In genomic region chr5:124895236-124895635, GRCh38 we compare ENCODE assay signal across 19 cellular contexts.
DNase-seq lines count a peak whose midpoint lies in the region; ATAC-seq and TF ChIP-seq lines count a peak whose summit lies in the region.
"Had no signal": no experiment of that assay in that cellular context is flagged by ENCODE, and none has a peak within 500 bp of the region (broad histone marks: within the 10 kb centered on the region; RNA-seq: fewer than 3 reads in every experiment).

No MANE protein-coding gene starts in this region.

- TF ChIP-seq CTCF in GM23338 (conservative IDR thresholded peaks at IDR 0.05; ENCODE audit: low read depth in 2 of 2): no peak
- TF ChIP-seq CTCF in OCI-LY7 (conservative IDR thresholded peaks at IDR 0.05; ENCODE audit: low read length): no peak
- no peak for TF ChIP-seq CTCF in endodermal cell (conservative IDR thresholded peaks at IDR 0.05)
- TF ChIP-seq CTCF in progenitor cell of endocrine pancreas (IDR thresholded peaks at IDR 0.05; ENCODE audit: unreplicated experiment): no peak

- H3F3A ChIP-seq in GM23338 (replicated peaks; ENCODE audit: low read depth): peaks cover 8% of the 10 kb centered on the region; the same call in 1 of the 2 replicates
- H3F3A ChIP-seq in GM23248 (ENCODE audit: insufficient read depth): no peaks in the 10 kb centered on the region

- H3K27me3 Mint-ChIP-seq in GM23338 (ENCODE audit: insufficient read depth, low read depth, poor library complexity) (peaks cover 4% of the 10 kb centered on the region), endodermal cell (ENCODE audit: insufficient read depth) (no peaks in the 10 kb centered on the region), progenitor cell of endocrine pancreas (no peaks in the 10 kb centered on the region)
- H3K27me3 Mint-ChIP-seq in activated CD4-positive, alpha-beta memory T cell treated with anti-CD3 and anti-CD28 coated beads for 36 hours: no peaks in the 10 kb centered on the region
- H3K27me3 Mint-ChIP-seq: CD4-positive, alpha-beta T cell had no signal

- no peak for ATAC-seq in GM23338
- ATAC-seq: K562 had no signal

- BruUV-seq in OCI-LY7 (replicated peaks; lab: Mats Ljungman, UMichigan): no TSS peak

- H3K9me3 Mint-ChIP-seq in GM23338 (peaks cover 26% of the 10 kb centered on the region), endodermal cell (peaks cover 25% of the 10 kb centered on the region), progenitor cell of endocrine pancreas (ENCODE audit: low read depth) (peaks cover 9% of the 10 kb centered on the region)
- H3K9me3 Mint-ChIP-seq in activated CD4-positive, alpha-beta memory T cell treated with anti-CD3 and anti-CD28 coated beads for 36 hours: peaks cover 4% of the 10 kb centered on the region
- H3K9me3 Mint-ChIP-seq: CD4-positive, alpha-beta T cell had no signal

- H3K4me3 ChIP-seq in GM23338 (no peak overlapping the region), OCI-LY7 (ENCODE audit: low read depth, low read length, poor library complexity, severe bottlenecking) (no peak overlapping the region), endodermal cell (ENCODE audit: low read length) (no peak overlapping the region), GM23248 (no peak overlapping the region)
- H3K4me3 ChIP-seq: BLaER1, K562, MG63 had no signal

- DNase-seq in GM23338 (ENCODE audit: low spot score): no peak
- DNase-seq in OCI-LY7 (ENCODE audit: low spot score): no peak
- no peak for DNase-seq in endodermal cell
- DNase-seq in progenitor cell of endocrine pancreas (ENCODE audit: low spot score, unreplicated experiment): no peak
- no peak for DNase-seq in activated CD4-positive, alpha-beta memory T cell treated with anti-CD3 and anti-CD28 coated beads for 36 hours
- no peak for DNase-seq in GM23248
- DNase-seq in NCI-H1417 (lab: John Stamatoyannopoulos, UW): no peak
- DNase-seq: ACHN; CD4-positive, alpha-beta T cell; COR-L47; MG63; NCI-H1417 treated with DMSO at 0.1 percent for 48 hours; NCI-H187; NCI-H226; NCI-H510A treated with DMSO at 0.1 percent for 48 hours; NCI-H748 treated with DMSO at 0.1 percent for 48 hours; SIG-M5 had no signal

- H3K9me2 ChIP-seq in GM23338 (ENCODE audit: insufficient read depth): no peaks in the 10 kb centered on the region; the same call in 1 of the 2 replicates
- no peaks in the 10 kb centered on the region for H3K9me2 ChIP-seq in OCI-LY7 (ENCODE audit: insufficient read depth, low read length)
- no peaks in the 10 kb centered on the region for H3K9me2 ChIP-seq in GM23248 (ENCODE audit: insufficient read depth)

- H3K4me1 ChIP-seq in GM23338 (ENCODE audit: insufficient read depth) (peaks cover 5% of the 10 kb centered on the region), OCI-LY7 (ENCODE audit: insufficient read depth, low read length, poor library complexity, severe bottlenecking) (no peaks in the 10 kb centered on the region), endodermal cell (ENCODE audit: control insufficient read depth, insufficient read depth, low read length) (no peaks in the 10 kb centered on the region), GM23248 (ENCODE audit: insufficient read depth) (no peaks in the 10 kb centered on the region)

- peaks cover 4% of the 10 kb centered on the region; the same call in 2 of the 3 replicates for H3K4me1 Mint-ChIP-seq in GM23338
- peaks cover 8% of the 10 kb centered on the region for H3K4me1 Mint-ChIP-seq in endodermal cell
- peaks cover 8% of the 10 kb centered on the region for H3K4me1 Mint-ChIP-seq in progenitor cell of endocrine pancreas (ENCODE audit: low read depth)
- H3K4me1 Mint-ChIP-seq in activated CD4-positive, alpha-beta memory T cell treated with anti-CD3 and anti-CD28 coated beads for 36 hours (ENCODE audit: low read depth): no peaks in the 10 kb centered on the region

- CTCF ChIA-PET in OCI-LY7 (lab: Charles Lee; ENCODE audit: unreplicated experiment): interaction anchor here (1.6 kb wide), 1 partner anchor 9 kb away, joined by 4 read pairs; no protein-coding TSS in a partner anchor
- CTCF ChIA-PET in activated CD4-positive, alpha-beta memory T cell treated with anti-CD3 and anti-CD28 coated beads for 36 hours (lab: Charles Lee): no interaction called here

- no peaks in the 10 kb centered on the region for H4K20me1 ChIP-seq in GM23338 (replicated peaks; ENCODE audit: insufficient read depth)
- H4K20me1 ChIP-seq in OCI-LY7 (ENCODE audit: insufficient read depth, low read length): no peaks in the 10 kb centered on the region
- H4K20me1 ChIP-seq in GM23248 (ENCODE audit: insufficient read depth): no peaks in the 10 kb centered on the region
- H4K20me1 ChIP-seq: BLaER1 had no signal

- H3K27ac Mint-ChIP-seq in GM23338 (no peak overlapping the region), endodermal cell (peak overlapping the region; percentile 9), progenitor cell of endocrine pancreas (peak overlapping the region; percentile 29)
- no peak overlapping the region for H3K27ac Mint-ChIP-seq in activated CD4-positive, alpha-beta memory T cell treated with anti-CD3 and anti-CD28 coated beads for 36 hours
- H3K27ac Mint-ChIP-seq: CD4-positive, alpha-beta T cell had no signal

- H3K9ac ChIP-seq in endodermal cell (ENCODE audit: extremely low read depth, low read length, poor library complexity, severe bottlenecking) (no peak overlapping the region), GM23248 (no peak overlapping the region)
- H3K9ac ChIP-seq: BLaER1 had no signal

- H3K27ac ChIP-seq in GM23338 (ENCODE audit: low read depth) (no peak overlapping the region), OCI-LY7 (ENCODE audit: low read depth, low read length, poor library complexity, severe bottlenecking) (no peak overlapping the region), endodermal cell (ENCODE audit: low read depth, low read length) (peak overlapping the region; percentile 42), GM23248 (no peak overlapping the region)
- H3K27ac ChIP-seq: BLaER1 had no signal

- H3K9me3 ChIP-seq in OCI-LY7 (ENCODE audit: low read length): no peaks in the 10 kb centered on the region
- peaks cover 12% of the 10 kb centered on the region for H3K9me3 ChIP-seq in endodermal cell (ENCODE audit: control insufficient read depth, low read length)
- no peaks in the 10 kb centered on the region for H3K9me3 ChIP-seq in GM23248 (ENCODE audit: low read depth)
- H3K9me3 ChIP-seq: MG63 had no signal

- H3K27me3 ChIP-seq in GM23338 (ENCODE audit: insufficient read depth) (no peaks in the 10 kb centered on the region), endodermal cell (ENCODE audit: control insufficient read depth, insufficient read depth, low read length, poor library complexity, severe bottlenecking) (no peaks in the 10 kb centered on the region), GM23248 (replicated peaks; ENCODE audit: insufficient read depth) (no peaks in the 10 kb centered on the region)
- H3K27me3 ChIP-seq: BLaER1, MG63 had no signal

- intact Hi-C loops in OCI-LY7 (cut with micrococcal nuclease; ENCODE audit: unreplicated experiment): no loop called here
- intact Hi-C loops in activated CD4-positive, alpha-beta memory T cell treated with anti-CD3 and anti-CD28 coated beads for 36 hours (cut with micrococcal nuclease): no loop called here

- H3K79me2 ChIP-seq in GM23338 (replicated peaks; ENCODE audit: insufficient read depth) (no peaks in the 10 kb centered on the region), OCI-LY7 (ENCODE audit: insufficient read depth, low read depth, low read length) (no peaks in the 10 kb centered on the region), GM23248 (ENCODE audit: insufficient read depth) (no peaks in the 10 kb centered on the region)

- in situ Hi-C loops in GM23248 (cut with MboI): no loop called here

- peaks cover 22% of the 10 kb centered on the region for H3K36me3 Mint-ChIP-seq in GM23338 (ENCODE audit: low read depth)
- peaks cover 12% of the 10 kb centered on the region for H3K36me3 Mint-ChIP-seq in endodermal cell (ENCODE audit: low read depth)
- H3K36me3 Mint-ChIP-seq in progenitor cell of endocrine pancreas (ENCODE audit: insufficient read depth): peaks cover 2% of the 10 kb centered on the region
- H3K36me3 Mint-ChIP-seq in activated CD4-positive, alpha-beta memory T cell treated with anti-CD3 and anti-CD28 coated beads for 36 hours: no peaks in the 10 kb centered on the region

- H3K4me2 ChIP-seq in GM23338 (no peak overlapping the region), OCI-LY7 (ENCODE audit: low read length) (no peak overlapping the region), GM23248 (ENCODE audit: unreplicated experiment) (no peak overlapping the region)
- H3K4me2 ChIP-seq: BLaER1 had no signal

- H3K4me3 Mint-ChIP-seq in GM23338: no peak overlapping the region
- H3K4me3 Mint-ChIP-seq in endodermal cell: no peak overlapping the region
- no peak overlapping the region for H3K4me3 Mint-ChIP-seq in progenitor cell of endocrine pancreas (ENCODE audit: low read depth)
- no peak overlapping the region for H3K4me3 Mint-ChIP-seq in activated CD4-positive, alpha-beta memory T cell treated with anti-CD3 and anti-CD28 coated beads for 36 hours
- H3K4me3 Mint-ChIP-seq: CD4-positive, alpha-beta T cell had no signal

- H2AFZ ChIP-seq in GM23338 (no peak overlapping the region), OCI-LY7 (ENCODE audit: low read length) (peak overlapping the region; percentile 39; the same call in 1 of the 2 replicates), GM23248 (no peak overlapping the region)

- H3K36me3 ChIP-seq in GM23338 (ENCODE audit: insufficient read depth) (peaks cover 3% of the 10 kb centered on the region; the same call in 1 of the 2 replicates), OCI-LY7 (ENCODE audit: insufficient read depth, low read length) (no peaks in the 10 kb centered on the region; the same call in 1 of the 2 replicates), endodermal cell (ENCODE audit: control insufficient read depth, insufficient read depth, low read length) (no peaks in the 10 kb centered on the region), GM23248 (ENCODE audit: low read depth) (no peaks in the 10 kb centered on the region)
- H3K36me3 ChIP-seq: BLaER1, MG63 had no signal

- POLR2A ChIA-PET in OCI-LY7 (lab: Charles Lee): interaction anchor here (1.0 to 1.6 kb wide), 5 partner anchors 10 to 68 kb away, joined by 3 to 5 read pairs (median 3); no protein-coding TSS in a partner anchor
- POLR2A ChIA-PET in activated CD4-positive, alpha-beta memory T cell treated with anti-CD3 and anti-CD28 coated beads for 36 hours (lab: Charles Lee): no interaction called here

- WGBS in endodermal cell (ENCODE audit: insufficient coverage in 1 of 2, insufficient read length in 1 of 2), 2 experiments: 66% methylated on average over 2 of the region's 2 CpGs; no CpG with 5 or more reads in 1 of the 2 experiments
- WGBS in GM23248 (ENCODE audit: low coverage in 1 of 2, low lambda C conversion rate in 2 of 2, missing lambda C conversion rate in 2 of 2), 2 experiments: 70 to 82% methylated on average over 2 of the region's 2 CpGs

TF ChIP-seq in GM23338, 12 proteins besides CTCF, POLR2A, EP300 and RAD21:
- TF ChIP-seq NANOG (IDR thresholded peaks at IDR 0.05; ENCODE audit: borderline replicate concordance) (0 out of 2 replicates have a peak, but pooled peaks have one; percentile 18), EZH2 (IDR thresholded peaks at IDR 0.05; ENCODE audit: low read depth, unreplicated experiment) (no peak)

Comparison
In these comparisons a context has a peak if more than half of its experiments do, and no peak if none do; other contexts are left out.
1. H3K27ac Mint-ChIP-seq: peak in endodermal cell (single experiment) and progenitor cell of endocrine pancreas (single experiment); none in GM23338 (single experiment) and activated CD4-positive, alpha-beta memory T cell treated with anti-CD3 and anti-CD28 coated beads for 36 hours (single experiment).